In the genomic region with DNA sequence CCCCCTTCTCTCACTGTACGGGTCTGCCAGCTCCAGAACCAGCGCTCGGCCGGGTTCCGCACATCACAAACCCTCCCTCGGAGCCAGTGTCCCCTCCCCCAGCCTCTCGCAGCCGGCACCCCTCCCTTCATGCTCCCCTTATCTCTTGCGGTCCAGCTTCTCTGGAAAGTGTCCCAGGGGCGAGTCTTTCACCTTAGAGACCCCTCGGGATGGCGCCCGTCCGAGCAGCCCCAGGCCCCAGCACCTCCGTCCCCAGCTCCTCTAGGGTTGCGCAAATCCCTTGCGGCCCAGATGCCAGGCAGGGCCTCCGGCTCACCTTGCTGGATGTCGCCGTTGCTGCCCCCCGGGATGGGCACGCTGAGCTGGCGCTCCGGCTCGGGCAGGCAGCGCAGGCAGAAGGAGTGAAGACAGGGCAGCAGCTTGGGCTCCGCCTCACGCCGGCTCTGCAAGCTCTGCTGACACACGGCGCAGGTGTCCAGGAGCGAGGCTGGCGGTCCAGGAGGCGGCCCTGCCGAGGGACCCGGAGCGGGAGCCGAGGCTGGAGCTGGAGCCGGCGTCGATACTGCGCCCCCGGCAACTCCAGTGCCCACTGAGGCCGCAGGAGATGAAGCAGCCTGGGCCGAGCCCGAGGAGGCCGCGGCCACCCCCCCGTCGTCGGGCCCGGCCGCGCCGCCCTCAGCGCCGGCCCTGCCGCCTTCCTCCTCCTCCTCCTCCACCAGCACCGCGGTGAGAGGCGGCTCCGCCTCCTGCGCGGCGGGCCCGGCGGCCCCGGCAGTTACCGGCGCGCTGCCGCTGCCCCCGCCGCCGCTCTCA, we compare ENCODE assay signal across 1 cellular context.
TF ChIP-seq lines count a peak whose summit lies in the region.

No MANE protein-coding gene starts in this region.

TF ChIP-seq in K562, 482 proteins besides CTCF, POLR2A, EP300 and RAD21 (continued from another document and continues in another):
- TF ChIP-seq, protein P1, sequence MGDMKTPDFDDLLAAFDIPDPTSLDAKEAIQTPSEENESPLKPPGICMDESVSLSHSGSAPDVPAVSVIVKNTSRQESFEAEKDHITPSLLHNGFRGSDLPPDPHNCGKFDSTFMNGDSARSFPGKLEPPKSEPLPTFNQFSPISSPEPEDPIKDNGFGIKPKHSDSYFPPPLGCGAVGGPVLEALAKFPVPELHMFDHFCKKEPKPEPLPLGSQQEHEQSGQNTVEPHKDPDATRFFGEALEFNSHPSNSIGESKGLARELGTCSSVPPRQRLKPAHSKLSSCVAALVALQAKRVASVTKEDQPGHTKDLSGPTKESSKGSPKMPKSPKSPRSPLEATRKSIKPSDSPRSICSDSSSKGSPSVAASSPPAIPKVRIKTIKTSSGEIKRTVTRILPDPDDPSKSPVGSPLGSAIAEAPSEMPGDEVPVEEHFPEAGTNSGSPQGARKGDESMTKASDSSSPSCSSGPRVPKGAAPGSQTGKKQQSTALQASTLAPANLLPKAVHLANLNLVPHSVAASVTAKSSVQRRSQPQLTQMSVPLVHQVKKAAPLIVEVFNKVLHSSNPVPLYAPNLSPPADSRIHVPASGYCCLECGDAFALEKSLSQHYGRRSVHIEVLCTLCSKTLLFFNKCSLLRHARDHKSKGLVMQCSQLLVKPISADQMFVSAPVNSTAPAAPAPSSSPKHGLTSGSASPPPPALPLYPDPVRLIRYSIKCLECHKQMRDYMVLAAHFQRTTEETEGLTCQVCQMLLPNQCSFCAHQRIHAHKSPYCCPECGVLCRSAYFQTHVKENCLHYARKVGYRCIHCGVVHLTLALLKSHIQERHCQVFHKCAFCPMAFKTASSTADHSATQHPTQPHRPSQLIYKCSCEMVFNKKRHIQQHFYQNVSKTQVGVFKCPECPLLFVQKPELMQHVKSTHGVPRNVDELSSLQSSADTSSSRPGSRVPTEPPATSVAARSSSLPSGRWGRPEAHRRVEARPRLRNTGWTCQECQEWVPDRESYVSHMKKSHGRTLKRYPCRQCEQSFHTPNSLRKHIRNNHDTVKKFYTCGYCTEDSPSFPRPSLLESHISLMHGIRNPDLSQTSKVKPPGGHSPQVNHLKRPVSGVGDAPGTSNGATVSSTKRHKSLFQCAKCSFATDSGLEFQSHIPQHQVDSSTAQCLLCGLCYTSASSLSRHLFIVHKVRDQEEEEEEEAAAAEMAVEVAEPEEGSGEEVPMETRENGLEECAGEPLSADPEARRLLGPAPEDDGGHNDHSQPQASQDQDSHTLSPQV (IDR thresholded peaks at IDR 0.05) = no peak
- TF ChIP-seq COPS2 (conservative IDR thresholded peaks at IDR 0.05) (no peak), CSDE1 (IDR thresholded peaks at IDR 0.05) (no peak), CCNT2 (IDR thresholded peaks at IDR 0.05; ENCODE audit: borderline replicate concordance, extremely low read depth, insufficient read length, low read depth, low read length) (peak; percentile 58), CHD1 (IDR thresholded peaks at IDR 0.05; ENCODE audit: low read length) (peak; percentile 94), ZSCAN32 (CRISPR knock-in tag; IDR thresholded peaks at IDR 0.05) (no peak), ZNF444 (CRISPR knock-in tag; IDR thresholded peaks at IDR 0.05) (no peak), WHSC1 (IDR thresholded peaks at IDR 0.05; ENCODE audit: low read length) (no peak), ZNF175 (CRISPR knock-in tag; IDR thresholded peaks at IDR 0.05; ENCODE audit: low read depth) (no peak), NFXL1 (CRISPR knock-in tag; IDR thresholded peaks at IDR 0.05) (no peak), SOX6 (IDR thresholded peaks at IDR 0.05) (peak; percentile 42; the same call in 1 of the 2 replicates), SRSF9 (IDR thresholded peaks at IDR 0.05; ENCODE audit: borderline replicate concordance, low read depth, low read length) (no peak), ZNF165 (CRISPR knock-in tag; IDR thresholded peaks at IDR 0.05; ENCODE audit: borderline replicate concordance) (no peak), DNMT1 (IDR thresholded peaks at IDR 0.05) (no peak), LARP7 (IDR thresholded peaks at IDR 0.05) (no peak), DDX20 (tag; IDR thresholded peaks at IDR 0.05; ENCODE audit: low read depth) (no peak), TBL1XR1 (IDR thresholded peaks at IDR 0.05; ENCODE audit: low read length in 2 of 2) (peak in 1 of 2 experiments; percentile 42; a peak in 1 of 4 replicates), MCM5 (IDR thresholded peaks at IDR 0.05; ENCODE audit: low read depth) (no peak), HLTF (IDR thresholded peaks at IDR 0.05) (no peak), ZNF780A (CRISPR knock-in tag; IDR thresholded peaks at IDR 0.05) (no peak), ZNF764 (CRISPR knock-in tag; IDR thresholded peaks at IDR 0.05; ENCODE audit: low read depth) (no peak), FOXJ3 (CRISPR knock-in tag; IDR thresholded peaks at IDR 0.05) (no peak), GTF2A2 (tag; IDR thresholded peaks at IDR 0.05) (no peak), ZNF232 (CRISPR knock-in tag; IDR thresholded peaks at IDR 0.05) (no peak), PHB2 (IDR thresholded peaks at IDR 0.05; ENCODE audit: low read depth) (no peak), ZNF76 (CRISPR knock-in tag; IDR thresholded peaks at IDR 0.05; ENCODE audit: borderline replicate concordance) (0 out of 2 replicates have a peak, but pooled peaks have one; percentile 19), SMAD3 (CRISPR knock-in tag; conservative IDR thresholded peaks at IDR 0.05) (no peak), ZKSCAN8 (CRISPR knock-in tag; IDR thresholded peaks at IDR 0.05) (no peak), KLF1 (tag; IDR thresholded peaks at IDR 0.05) (no peak), RBM17 (IDR thresholded peaks at IDR 0.05; ENCODE audit: borderline replicate concordance, low read depth, low read length) (no peak), NR2C1 (IDR thresholded peaks at IDR 0.05) (no peak), NR2C1 (tag; IDR thresholded peaks at IDR 0.05) (no peak), FOXA1 (IDR thresholded peaks at IDR 0.05; ENCODE audit: borderline replicate concordance) (no peak), ZNF316 (IDR thresholded peaks at IDR 0.05) (no peak), ELF2 (CRISPR knock-in tag; IDR thresholded peaks at IDR 0.05) (0 out of 2 replicates have a peak, but pooled peaks have one; percentile 29), PYGO2 (tag; IDR thresholded peaks at IDR 0.05) (no peak), ZNF263 (CRISPR knock-in tag; IDR thresholded peaks at IDR 0.05; ENCODE audit: borderline replicate concordance) (no peak; the same call in none of the 2 replicates), NUFIP1 (IDR thresholded peaks at IDR 0.05; ENCODE audit: partially characterized antibody) (no peak), ESRRA (IDR thresholded peaks at IDR 0.05; ENCODE audit: borderline replicate concordance, low read depth) (peak; percentile 59), CC2D1A (IDR thresholded peaks at IDR 0.05) (no peak), ZNF507 (tag; conservative IDR thresholded peaks at IDR 0.05) (no peak), KDM1A (IDR thresholded peaks at IDR 0.05) (peak in 1 of 2 experiments; percentile 89; a peak in 3 of 4 replicates), ZNF584 (CRISPR knock-in tag; IDR thresholded peaks at IDR 0.05; ENCODE audit: low read depth) (no peak), GABPA (tag; conservative IDR thresholded peaks at IDR 0.05; ENCODE audit: low read depth) (no peak), ILK (tag; IDR thresholded peaks at IDR 0.05; ENCODE audit: borderline replicate concordance, low read depth) (no peak), CBX2 (IDR thresholded peaks at IDR 0.05; ENCODE audit: insufficient read depth, low read length, poor library complexity, severe bottlenecking) (no peak)
- TF ChIP-seq, protein P2, sequence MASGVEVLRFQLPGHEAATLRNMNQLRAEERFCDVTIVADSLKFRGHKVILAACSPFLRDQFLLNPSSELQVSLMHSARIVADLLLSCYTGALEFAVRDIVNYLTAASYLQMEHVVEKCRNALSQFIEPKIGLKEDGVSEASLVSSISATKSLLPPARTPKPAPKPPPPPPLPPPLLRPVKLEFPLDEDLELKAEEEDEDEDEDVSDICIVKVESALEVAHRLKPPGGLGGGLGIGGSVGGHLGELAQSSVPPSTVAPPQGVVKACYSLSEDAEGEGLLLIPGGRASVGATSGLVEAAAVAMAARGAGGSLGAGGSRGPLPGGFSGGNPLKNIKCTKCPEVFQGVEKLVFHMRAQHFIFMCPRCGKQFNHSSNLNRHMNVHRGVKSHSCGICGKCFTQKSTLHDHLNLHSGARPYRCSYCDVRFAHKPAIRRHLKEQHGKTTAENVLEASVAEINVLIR (CRISPR knock-in tag; IDR thresholded peaks at IDR 0.05) = no peak
- TF ChIP-seq, protein P3, sequence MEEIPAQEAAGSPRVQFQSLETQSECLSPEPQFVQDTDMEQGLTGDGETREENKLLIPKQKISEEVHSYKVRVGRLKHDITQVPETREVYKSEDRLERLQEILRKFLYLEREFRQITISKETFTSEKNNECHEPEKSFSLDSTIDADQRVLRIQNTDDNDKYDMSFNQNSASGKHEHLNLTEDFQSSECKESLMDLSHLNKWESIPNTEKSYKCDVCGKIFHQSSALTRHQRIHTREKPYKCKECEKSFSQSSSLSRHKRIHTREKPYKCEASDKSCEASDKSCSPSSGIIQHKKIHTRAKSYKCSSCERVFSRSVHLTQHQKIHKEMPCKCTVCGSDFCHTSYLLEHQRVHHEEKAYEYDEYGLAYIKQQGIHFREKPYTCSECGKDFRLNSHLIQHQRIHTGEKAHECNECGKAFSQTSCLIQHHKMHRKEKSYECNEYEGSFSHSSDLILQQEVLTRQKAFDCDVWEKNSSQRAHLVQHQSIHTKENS (CRISPR knock-in tag; IDR thresholded peaks at IDR 0.05) = no peak
- TF ChIP-seq, protein P4, sequence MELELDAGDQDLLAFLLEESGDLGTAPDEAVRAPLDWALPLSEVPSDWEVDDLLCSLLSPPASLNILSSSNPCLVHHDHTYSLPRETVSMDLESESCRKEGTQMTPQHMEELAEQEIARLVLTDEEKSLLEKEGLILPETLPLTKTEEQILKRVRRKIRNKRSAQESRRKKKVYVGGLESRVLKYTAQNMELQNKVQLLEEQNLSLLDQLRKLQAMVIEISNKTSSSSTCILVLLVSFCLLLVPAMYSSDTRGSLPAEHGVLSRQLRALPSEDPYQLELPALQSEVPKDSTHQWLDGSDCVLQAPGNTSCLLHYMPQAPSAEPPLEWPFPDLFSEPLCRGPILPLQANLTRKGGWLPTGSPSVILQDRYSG (tag; conservative IDR thresholded peaks at IDR 0.05; ENCODE audit: low read depth) = no peak
- TF ChIP-seq, protein P5, sequence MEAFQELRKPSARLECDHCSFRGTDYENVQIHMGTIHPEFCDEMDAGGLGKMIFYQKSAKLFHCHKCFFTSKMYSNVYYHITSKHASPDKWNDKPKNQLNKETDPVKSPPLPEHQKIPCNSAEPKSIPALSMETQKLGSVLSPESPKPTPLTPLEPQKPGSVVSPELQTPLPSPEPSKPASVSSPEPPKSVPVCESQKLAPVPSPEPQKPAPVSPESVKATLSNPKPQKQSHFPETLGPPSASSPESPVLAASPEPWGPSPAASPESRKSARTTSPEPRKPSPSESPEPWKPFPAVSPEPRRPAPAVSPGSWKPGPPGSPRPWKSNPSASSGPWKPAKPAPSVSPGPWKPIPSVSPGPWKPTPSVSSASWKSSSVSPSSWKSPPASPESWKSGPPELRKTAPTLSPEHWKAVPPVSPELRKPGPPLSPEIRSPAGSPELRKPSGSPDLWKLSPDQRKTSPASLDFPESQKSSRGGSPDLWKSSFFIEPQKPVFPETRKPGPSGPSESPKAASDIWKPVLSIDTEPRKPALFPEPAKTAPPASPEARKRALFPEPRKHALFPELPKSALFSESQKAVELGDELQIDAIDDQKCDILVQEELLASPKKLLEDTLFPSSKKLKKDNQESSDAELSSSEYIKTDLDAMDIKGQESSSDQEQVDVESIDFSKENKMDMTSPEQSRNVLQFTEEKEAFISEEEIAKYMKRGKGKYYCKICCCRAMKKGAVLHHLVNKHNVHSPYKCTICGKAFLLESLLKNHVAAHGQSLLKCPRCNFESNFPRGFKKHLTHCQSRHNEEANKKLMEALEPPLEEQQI (IDR thresholded peaks at IDR 0.05) = no peak
- TF ChIP-seq, protein P6, sequence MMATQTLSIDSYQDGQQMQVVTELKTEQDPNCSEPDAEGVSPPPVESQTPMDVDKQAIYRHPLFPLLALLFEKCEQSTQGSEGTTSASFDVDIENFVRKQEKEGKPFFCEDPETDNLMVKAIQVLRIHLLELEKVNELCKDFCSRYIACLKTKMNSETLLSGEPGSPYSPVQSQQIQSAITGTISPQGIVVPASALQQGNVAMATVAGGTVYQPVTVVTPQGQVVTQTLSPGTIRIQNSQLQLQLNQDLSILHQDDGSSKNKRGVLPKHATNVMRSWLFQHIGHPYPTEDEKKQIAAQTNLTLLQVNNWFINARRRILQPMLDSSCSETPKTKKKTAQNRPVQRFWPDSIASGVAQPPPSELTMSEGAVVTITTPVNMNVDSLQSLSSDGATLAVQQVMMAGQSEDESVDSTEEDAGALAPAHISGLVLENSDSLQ (IDR thresholded peaks at IDR 0.05) = no peak
- TF ChIP-seq, protein P7, sequence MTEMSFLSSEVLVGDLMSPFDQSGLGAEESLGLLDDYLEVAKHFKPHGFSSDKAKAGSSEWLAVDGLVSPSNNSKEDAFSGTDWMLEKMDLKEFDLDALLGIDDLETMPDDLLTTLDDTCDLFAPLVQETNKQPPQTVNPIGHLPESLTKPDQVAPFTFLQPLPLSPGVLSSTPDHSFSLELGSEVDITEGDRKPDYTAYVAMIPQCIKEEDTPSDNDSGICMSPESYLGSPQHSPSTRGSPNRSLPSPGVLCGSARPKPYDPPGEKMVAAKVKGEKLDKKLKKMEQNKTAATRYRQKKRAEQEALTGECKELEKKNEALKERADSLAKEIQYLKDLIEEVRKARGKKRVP (CRISPR knock-in tag; IDR thresholded peaks at IDR 0.05) = no peak
- TF ChIP-seq, protein P8, sequence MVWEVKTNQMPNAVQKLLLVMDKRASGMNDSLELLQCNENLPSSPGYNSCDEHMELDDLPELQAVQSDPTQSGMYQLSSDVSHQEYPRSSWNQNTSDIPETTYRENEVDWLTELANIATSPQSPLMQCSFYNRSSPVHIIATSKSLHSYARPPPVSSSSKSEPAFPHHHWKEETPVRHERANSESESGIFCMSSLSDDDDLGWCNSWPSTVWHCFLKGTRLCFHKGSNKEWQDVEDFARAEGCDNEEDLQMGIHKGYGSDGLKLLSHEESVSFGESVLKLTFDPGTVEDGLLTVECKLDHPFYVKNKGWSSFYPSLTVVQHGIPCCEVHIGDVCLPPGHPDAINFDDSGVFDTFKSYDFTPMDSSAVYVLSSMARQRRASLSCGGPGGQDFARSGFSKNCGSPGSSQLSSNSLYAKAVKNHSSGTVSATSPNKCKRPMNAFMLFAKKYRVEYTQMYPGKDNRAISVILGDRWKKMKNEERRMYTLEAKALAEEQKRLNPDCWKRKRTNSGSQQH (CRISPR knock-in tag; IDR thresholded peaks at IDR 0.05) = no peak
- TF ChIP-seq, protein P9, sequence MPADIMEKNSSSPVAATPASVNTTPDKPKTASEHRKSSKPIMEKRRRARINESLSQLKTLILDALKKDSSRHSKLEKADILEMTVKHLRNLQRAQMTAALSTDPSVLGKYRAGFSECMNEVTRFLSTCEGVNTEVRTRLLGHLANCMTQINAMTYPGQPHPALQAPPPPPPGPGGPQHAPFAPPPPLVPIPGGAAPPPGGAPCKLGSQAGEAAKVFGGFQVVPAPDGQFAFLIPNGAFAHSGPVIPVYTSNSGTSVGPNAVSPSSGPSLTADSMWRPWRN (IDR thresholded peaks at IDR 0.05; ENCODE audit: low read depth) = no peak
- TF ChIP-seq, protein P10, sequence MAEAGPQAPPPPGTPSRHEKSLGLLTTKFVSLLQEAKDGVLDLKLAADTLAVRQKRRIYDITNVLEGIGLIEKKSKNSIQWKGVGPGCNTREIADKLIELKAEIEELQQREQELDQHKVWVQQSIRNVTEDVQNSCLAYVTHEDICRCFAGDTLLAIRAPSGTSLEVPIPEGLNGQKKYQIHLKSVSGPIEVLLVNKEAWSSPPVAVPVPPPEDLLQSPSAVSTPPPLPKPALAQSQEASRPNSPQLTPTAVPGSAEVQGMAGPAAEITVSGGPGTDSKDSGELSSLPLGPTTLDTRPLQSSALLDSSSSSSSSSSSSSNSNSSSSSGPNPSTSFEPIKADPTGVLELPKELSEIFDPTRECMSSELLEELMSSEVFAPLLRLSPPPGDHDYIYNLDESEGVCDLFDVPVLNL (CRISPR knock-in tag; IDR thresholded peaks at IDR 0.05; ENCODE audit: low read depth) = no peak
